Comparison of ENCODE assay signal across 8 cellular contexts in genomic region chr3:196431193-196432136, GRCh38. TPM values are rescaled to one million over a fixed set of nuclear protein-coding genes. Genes with fewer than 3 reads are reported as not detected.
A peak's percentile ranks its signal among the peaks of the same experiment; 100 is the strongest.
DNase-seq lines count a peak whose midpoint lies in the region; ATAC-seq, FAIRE-seq and TF ChIP-seq lines count a peak whose summit lies in the region.

No MANE protein-coding gene starts in this region.

- DNase-seq in SW480 (ENCODE audit: low spot score): peak; percentile 71
- peak; percentile 58 for DNase-seq in bronchial epithelial cell (ENCODE audit: low read depth)
- peak; percentile 50 for DNase-seq in inferior parietal cortex (ENCODE audit: extremely low spot score)
- peak; percentile 50 for DNase-seq in small intestine
- no peak for DNase-seq in NCI-H2081 treated with DMSO at 0.1 percent for 48 hours (lab: John Stamatoyannopoulos, UW)

- peak overlapping the region; percentile 78 for H3K9ac ChIP-seq in ES-I3 (ENCODE audit: low read depth, low read length)

- H3K27ac ChIP-seq in small intestine (ENCODE audit: low read depth in 1 of 2, low read length in 1 of 2): peak overlapping the region; percentile 78 to 95

- H3K27me3 ChIP-seq in bronchial epithelial cell (ENCODE audit: control insufficient read depth, insufficient read depth, low read length): no peaks in the 10 kb centered on the region
- H3K27me3 ChIP-seq in small intestine (ENCODE audit: control insufficient read depth in 2 of 2, insufficient read depth in 2 of 2, low read length in 2 of 2): no peaks in the 10 kb centered on the region

- no peaks in the 10 kb centered on the region for H3K9me3 Mint-ChIP-seq in IgD-negative memory B cell

- peak overlapping the region; percentile 68 to 97 (median 91) for H3K27ac Mint-ChIP-seq in IgD-negative memory B cell

- H3K4me1 Mint-ChIP-seq in IgD-negative memory B cell: peaks cover 12 to 18% (median 15%) of the 10 kb centered on the region in 3 donors

- H3K9me3 ChIP-seq in ES-I3 (ENCODE audit: control insufficient read depth, insufficient read depth, low read length) (no peaks in the 10 kb centered on the region), small intestine (ENCODE audit: control insufficient read depth, low read depth) (no peaks in the 10 kb centered on the region)

- FAIRE-seq in bronchial epithelial cell (lab: Jason Lieb, UNC) (no peak), small intestine (lab: Jason Lieb, UNC) (no peak)

- WGBS in small intestine, 3 donors: 1 to 2% (median 1%) methylated on average over 34 to 49 of the region's 49 CpGs

- ATAC-seq in GM21717 (IDR thresholded peaks at IDR 0.05; ENCODE audit: unreplicated experiment): peak; percentile 37

- H3K4me3 ChIP-seq in bronchial epithelial cell (ENCODE audit: low read depth, low read length) (peak overlapping the region; percentile 60), small intestine (ENCODE audit: low read depth in 1 of 2, low read length in 2 of 2) (peak overlapping the region; percentile 96)

- no peaks in the 10 kb centered on the region for H3K27me3 Mint-ChIP-seq in IgD-negative memory B cell

- TF ChIP-seq CTCF in bronchial epithelial cell (IDR thresholded peaks at IDR 0.05; ENCODE audit: insufficient read depth, low read length, severe bottlenecking): no peak

- H3K4me1 ChIP-seq in ES-I3 (ENCODE audit: insufficient read depth, low read length): no peaks in the 10 kb centered on the region
- H3K4me1 ChIP-seq in small intestine (ENCODE audit: control insufficient read depth in 2 of 2, insufficient read depth in 1 of 2, low read depth in 1 of 2, low read length in 1 of 2): no peaks in the 10 kb centered on the region

- H3K36me3 ChIP-seq in ES-I3 (ENCODE audit: insufficient read depth, low read length) (no peaks in the 10 kb centered on the region; the same call in 1 of the 2 replicates), bronchial epithelial cell (ENCODE audit: control insufficient read depth, insufficient read depth, low read length) (no peaks in the 10 kb centered on the region), small intestine (ENCODE audit: control insufficient read depth in 2 of 2, insufficient read depth in 2 of 2, low read length in 2 of 2) (no peaks in the 10 kb centered on the region)

- peaks cover 1% of the 10 kb centered on the region for H3K36me3 Mint-ChIP-seq in IgD-negative memory B cell

- H3K4me3 Mint-ChIP-seq in IgD-negative memory B cell: peak overlapping the region; percentile 80 to 99 (median 94)

RNA-seq across cellular contexts. Expression of gene UBXN7, which starts 0.8 kb away (rescaled TPM):
- polyA plus RNA-seq in IgD-negative memory B cell (28.9 TPM), small intestine (1 to 10 TPM; 2.4 to 8.8 (median 2.5) TPM)
- 11.8 and 17.0 TPM in 2 replicates for total RNA-seq in bronchial epithelial cell
